ENCODE assay signal across 9 cellular contexts in genomic region chr4:184282895-184283654, GRCh38.
A peak's percentile ranks its signal among the peaks of the same experiment; 100 is the strongest.
DNase-seq lines count a peak whose midpoint lies in the region; ATAC-seq and TF ChIP-seq lines count a peak whose summit lies in the region.
"Had no signal": no experiment of that assay in that cellular context is flagged by ENCODE, and none has a peak within 500 bp of the region (broad histone marks: within the 10 kb centered on the region; RNA-seq: fewer than 3 reads in every experiment).

No MANE protein-coding gene starts in this region.

- no peak overlapping the region for H2AK5ac ChIP-seq in neuronal stem cell (ENCODE audit: low read depth, low read length)

- H3K9me3 Mint-ChIP-seq in endodermal cell: peaks cover 3% of the 10 kb centered on the region

- H3K27me3 ChIP-seq in right atrium auricular region (no peaks in the 10 kb centered on the region), SU-DHL-6 (ENCODE audit: low read length) (no peaks in the 10 kb centered on the region), neuronal stem cell (ENCODE audit: control insufficient read depth in 3 of 3, insufficient read depth in 3 of 3, low read depth in 1 of 3, low read length in 3 of 3) (no peaks in the 10 kb centered on the region), heart left ventricle (no peaks in the 10 kb centered on the region), endodermal cell (ENCODE audit: control insufficient read depth, insufficient read depth, low read length, poor library complexity, severe bottlenecking) (no peaks in the 10 kb centered on the region)

- H3K27ac ChIP-seq in right atrium auricular region: no peak overlapping the region
- H3K27ac ChIP-seq in SU-DHL-6 (ENCODE audit: low read depth, low read length): peak overlapping the region; percentile 97
- no peak overlapping the region for H3K27ac ChIP-seq in neuronal stem cell (replicated peaks; ENCODE audit: low read length)
- H3K27ac ChIP-seq in heart left ventricle: peak overlapping the region in 2 of 12 donors; percentile 39 to 45
- no peak overlapping the region for H3K27ac ChIP-seq in endodermal cell (ENCODE audit: low read depth, low read length)

- peak overlapping the region; percentile 37 for H2AFZ ChIP-seq in SU-DHL-6 (ENCODE audit: low read depth, low read length, severe bottlenecking)
- H2AFZ ChIP-seq in neuronal stem cell (ENCODE audit: low read length): no peak overlapping the region

- H3K18ac ChIP-seq in neuronal stem cell (ENCODE audit: low read length): no peak overlapping the region

- no peaks in the 10 kb centered on the region for H3K27me3 Mint-ChIP-seq in endodermal cell (ENCODE audit: insufficient read depth)

- peak overlapping the region; percentile 75 for H3K4me2 ChIP-seq in SU-DHL-6 (ENCODE audit: low read depth, low read length, poor library complexity, severe bottlenecking)
- no peak overlapping the region for H3K4me2 ChIP-seq in neuronal stem cell (ENCODE audit: insufficient read depth, low read length, poor library complexity, severe bottlenecking)

- no peak overlapping the region for H2BK12ac ChIP-seq in neuronal stem cell (ENCODE audit: low read length)

- peaks cover 0 to 15% of the 10 kb centered on the region in 2 donors for H3K4me1 ChIP-seq in right atrium auricular region
- H3K4me1 ChIP-seq in neuronal stem cell (ENCODE audit: control insufficient read depth in 2 of 2, insufficient read depth in 1 of 2, low read depth in 1 of 2, low read length in 2 of 2): peaks cover 5 to 6% of the 10 kb centered on the region in 2 donors
- peaks cover 0 to 41% (median 7%) of the 10 kb centered on the region in 12 donors for H3K4me1 ChIP-seq in heart left ventricle
- H3K4me1 ChIP-seq in endodermal cell (ENCODE audit: control insufficient read depth, insufficient read depth, low read length): peaks cover 3% of the 10 kb centered on the region

- H2BK5ac ChIP-seq in neuronal stem cell (ENCODE audit: low read length): no peak overlapping the region

- ATAC-seq in Right ventricle myocardium superior (ENCODE audit: poor library complexity) (no peak), HG02943 (IDR thresholded peaks at IDR 0.05; ENCODE audit: low read depth, unreplicated experiment) (peak; percentile 51), heart left ventricle (no peak)

- H4K91ac ChIP-seq in neuronal stem cell (ENCODE audit: low read depth, low read length, poor library complexity): no peak overlapping the region

- H3F3A ChIP-seq in SU-DHL-6 (ENCODE audit: insufficient read depth): peaks cover 68% of the 10 kb centered on the region

- no peaks in the 10 kb centered on the region for H3K36me3 Mint-ChIP-seq in endodermal cell (ENCODE audit: low read depth)

- no peak overlapping the region for H3K27ac Mint-ChIP-seq in endodermal cell

- no peaks in the 10 kb centered on the region for H4K20me1 ChIP-seq in SU-DHL-6 (ENCODE audit: low read depth, low read length)

- no peak overlapping the region for H3K4me3 Mint-ChIP-seq in endodermal cell

- H3K4ac ChIP-seq in neuronal stem cell (ENCODE audit: low read length): no peak overlapping the region

- no peak overlapping the region for H3K14ac ChIP-seq in neuronal stem cell (ENCODE audit: low read length)

- H3K9me3 ChIP-seq in right atrium auricular region (no peaks in the 10 kb centered on the region), SU-DHL-6 (ENCODE audit: insufficient read depth, low read length) (no peaks in the 10 kb centered on the region), neuronal stem cell (replicated peaks in 1 of 2; ENCODE audit: control insufficient read depth in 2 of 2, insufficient read depth in 1 of 2, low read depth in 1 of 2, low read length in 2 of 2) (no peaks in the 10 kb centered on the region), heart left ventricle (no peaks in the 10 kb centered on the region), endodermal cell (ENCODE audit: control insufficient read depth, low read length) (no peaks in the 10 kb centered on the region)

- no peaks in the 10 kb centered on the region for H3K79me2 ChIP-seq in SU-DHL-6 (ENCODE audit: insufficient read depth, low read length)

- WGBS in neuronal stem cell (ENCODE audit: extremely low coverage in 2 of 2, insufficient read length in 2 of 2, insufficient replicate concordance in 1 of 2), 2 donors: no CpG with 5 or more reads among the region's 9 CpGs
- 94 to 97% (median 96%) methylated on average over 9 of the region's 9 CpGs for WGBS in heart left ventricle, 4 donors
- WGBS in endodermal cell (ENCODE audit: insufficient coverage in 1 of 2, insufficient read length in 1 of 2), 2 experiments: 95 to 96% methylated on average over 8 to 9 of the region's 9 CpGs

- no peak overlapping the region for H2BK15ac ChIP-seq in neuronal stem cell (ENCODE audit: low read length)

- H3K9ac ChIP-seq in SU-DHL-6 (ENCODE audit: low read length) (peak overlapping the region; percentile 59), neuronal stem cell (ENCODE audit: low read depth, low read length, poor library complexity) (no peak overlapping the region), endodermal cell (ENCODE audit: extremely low read depth, low read length, poor library complexity, severe bottlenecking) (no peak overlapping the region)

- no peaks in the 10 kb centered on the region for H3K9me2 ChIP-seq in SU-DHL-6 (replicated peaks; ENCODE audit: insufficient read depth, low read length)

- TF ChIP-seq POLR2A in heart left ventricle (IDR thresholded peaks at IDR 0.05): no peak

- peak overlapping the region; percentile 43 for H2BK120ac ChIP-seq in neuronal stem cell (ENCODE audit: low read depth, low read length)

- H3K4me3 ChIP-seq in right atrium auricular region: no peak overlapping the region
- peak overlapping the region; percentile 33 for H3K4me3 ChIP-seq in SU-DHL-6 (ENCODE audit: insufficient read depth, low read length, poor library complexity, severe bottlenecking)
- no peak overlapping the region for H3K4me3 ChIP-seq in neuronal stem cell (ENCODE audit: low read length in 2 of 2)
- no peak overlapping the region for H3K4me3 ChIP-seq in heart left ventricle
- no peak overlapping the region for H3K4me3 ChIP-seq in endodermal cell (ENCODE audit: low read length)

- H4K8ac ChIP-seq in neuronal stem cell (ENCODE audit: low read depth, low read length): no peak overlapping the region

- no peaks in the 10 kb centered on the region for H3K79me1 ChIP-seq in neuronal stem cell (ENCODE audit: low read depth, low read length)

- intact Hi-C loops in Right ventricle myocardium superior (cut with DNase I) (loop anchor here (5.0 to 10.0 kb wide), 3 partner anchors 102 to 254 kb away; partner anchors contain the start of gene IRF2), heart left ventricle (cut with DNase I) (loop anchor here in 6 of 10 donors (10.0 kb wide), 4 partner anchors 102 to 362 kb away; partner anchors contain the start of genes CASP3 (in 3 of the 6), PRIMPOL (in 3 of the 6) and IRF2 (in 1 of the 6))

- no peaks in the 10 kb centered on the region for H3K36me3 ChIP-seq in right atrium auricular region
- H3K36me3 ChIP-seq in SU-DHL-6 (ENCODE audit: low read length): no peaks in the 10 kb centered on the region
- H3K36me3 ChIP-seq in neuronal stem cell (replicated peaks in 1 of 2; ENCODE audit: control insufficient read depth in 2 of 2, insufficient read depth in 2 of 2, low read length in 2 of 2): no peaks in the 10 kb centered on the region
- no peaks in the 10 kb centered on the region for H3K36me3 ChIP-seq in heart left ventricle
- H3K36me3 ChIP-seq in endodermal cell (ENCODE audit: control insufficient read depth, insufficient read depth, low read length): no peaks in the 10 kb centered on the region

- TF ChIP-seq CTCF in right atrium auricular region (IDR thresholded peaks at IDR 0.05) (no peak), SU-DHL-6 (IDR thresholded peaks at IDR 0.05; ENCODE audit: insufficient read depth, low read length, poor library complexity, severe bottlenecking) (peak; percentile 20), heart left ventricle (IDR thresholded peaks at IDR 0.05) (no peak), endodermal cell (conservative IDR thresholded peaks at IDR 0.05) (no peak)

- no peak overlapping the region for H3K23ac ChIP-seq in neuronal stem cell (ENCODE audit: low read depth, low read length, poor library complexity)

- H3K4me1 Mint-ChIP-seq in endodermal cell: peaks cover 7% of the 10 kb centered on the region

- DNase-seq in right atrium auricular region (ENCODE audit: low spot score) (peak; percentile 11), Right ventricle myocardium superior (no peak), neuronal stem cell (ENCODE audit: low spot score) (no peak), heart left ventricle (no peak), NCI-H2227 (lab: John Stamatoyannopoulos, UW; ENCODE audit: unreplicated experiment) (no peak), endodermal cell (no peak)
- DNase-seq: DND-41 had no signal
